Comparison of ENCODE assay signal across 9 cellular contexts in genomic region chr4:153084939-153085630, GRCh38.
DNase-seq lines count a peak whose midpoint lies in the region; ATAC-seq and TF ChIP-seq lines count a peak whose summit lies in the region.
"Had no signal": no experiment of that assay in that cellular context is flagged by ENCODE, and none has a peak within 500 bp of the region (broad histone marks: within the 10 kb centered on the region; RNA-seq: fewer than 3 reads in every experiment).

No MANE protein-coding gene starts in this region.

- no peaks in the 10 kb centered on the region for H3K36me3 Mint-ChIP-seq in activated naive CD4-positive, alpha-beta T cell treated with anti-CD3 and anti-CD28 coated beads, Interleukin-2, amount 10 ng/mL, durations not matched to agents 7 days and 5 days
- H3K36me3 Mint-ChIP-seq in type B pancreatic cell: no peaks in the 10 kb centered on the region

- H3K27me3 Mint-ChIP-seq in activated naive CD4-positive, alpha-beta T cell treated with anti-CD3 and anti-CD28 coated beads, Interleukin-2, amount 10 ng/mL, durations not matched to agents 7 days and 5 days: peaks cover 41% of the 10 kb centered on the region
- H3K27me3 Mint-ChIP-seq in type B pancreatic cell: peaks cover 3% of the 10 kb centered on the region

- H3K4me3 Mint-ChIP-seq in activated naive CD4-positive, alpha-beta T cell treated with anti-CD3 and anti-CD28 coated beads, Interleukin-2, amount 10 ng/mL, durations not matched to agents 7 days and 5 days: no peak overlapping the region
- H3K4me3 Mint-ChIP-seq in type B pancreatic cell: peak overlapping the region; percentile 49
- H3K4me3 Mint-ChIP-seq: dendritic cell treated with granulocyte-macrophage colony-stimulating factor and Interleukin-4, amounts not matched to agents 40 ng/mL and 50 ng/mL, for 4 days had no signal

- H3K27ac Mint-ChIP-seq in activated naive CD4-positive, alpha-beta T cell treated with anti-CD3 and anti-CD28 coated beads, Interleukin-2, amount 10 ng/mL, durations not matched to agents 7 days and 5 days: peak overlapping the region; percentile 40
- H3K27ac Mint-ChIP-seq in type B pancreatic cell: peak overlapping the region; percentile 78
- H3K27ac Mint-ChIP-seq: dendritic cell treated with granulocyte-macrophage colony-stimulating factor and Interleukin-4, amounts not matched to agents 40 ng/mL and 50 ng/mL, for 4 days had no signal

- CTCF ChIA-PET in activated naive CD4-positive, alpha-beta T cell treated with anti-CD3 and anti-CD28 coated beads, Interleukin-2, amount 10 ng/mL, durations not matched to agents 7 days and 5 days (lab: Charles Lee): interaction anchor here (0.6 to 8.1 kb wide), 21 partner anchors 9 to 439 kb away, joined by 3 to 239 read pairs (median 5); partner anchors contain the start of genes ARFIP1 and TIGD4

- H3K9me3 Mint-ChIP-seq in activated naive CD4-positive, alpha-beta T cell treated with anti-CD3 and anti-CD28 coated beads, Interleukin-2, amount 10 ng/mL, durations not matched to agents 7 days and 5 days: no peaks in the 10 kb centered on the region
- H3K9me3 Mint-ChIP-seq in type B pancreatic cell: peaks cover 5% of the 10 kb centered on the region
- H3K9me3 Mint-ChIP-seq: dendritic cell treated with granulocyte-macrophage colony-stimulating factor and Interleukin-4, amounts not matched to agents 40 ng/mL and 50 ng/mL, for 4 days had no signal

- H3K4me1 Mint-ChIP-seq in activated naive CD4-positive, alpha-beta T cell treated with anti-CD3 and anti-CD28 coated beads, Interleukin-2, amount 10 ng/mL, durations not matched to agents 7 days and 5 days: peaks cover 50% of the 10 kb centered on the region
- peaks cover 40% of the 10 kb centered on the region for H3K4me1 Mint-ChIP-seq in type B pancreatic cell (ENCODE audit: unreplicated experiment)

- DNase-seq in COR-L47 (lab: John Stamatoyannopoulos, UW) (peak; percentile 40), HuH-7 (ENCODE audit: low spot score) (peak; percentile 63), glomerular visceral epithelial cell (ENCODE audit: extremely low spot score) (peak; percentile 76), pons (ENCODE audit: low spot score) (peak; percentile 80), type B pancreatic cell (ENCODE audit: extremely low spot score, unreplicated experiment) (peak; percentile 86)
- DNase-seq in activated naive CD4-positive, alpha-beta T cell treated with anti-CD3 and anti-CD28 coated beads, Interleukin-2, amount 10 ng/mL, durations not matched to agents 7 days and 5 days: peak; percentile 83

- TF ChIP-seq CTCF in type B pancreatic cell (conservative IDR thresholded peaks at IDR 0.05): peak; percentile 98

- ATAC-seq in GM19438 (IDR thresholded peaks at IDR 0.05; ENCODE audit: low read depth, unreplicated experiment) (peak; percentile 56), SK-N-SH treated with all-trans-retinoic acid at 6 μM for 48 hours (peak; percentile 87)

TF ChIP-seq in SK-N-SH treated with all-trans-retinoic acid at 6 μM for 48 hours, 23 proteins besides CTCF, POLR2A, EP300 and RAD21:
- no peak for TF ChIP-seq PPARA (CRISPR knock-in tag; IDR thresholded peaks at IDR 0.05; ENCODE audit: borderline replicate concordance)
- no peak for TF ChIP-seq RARB (CRISPR knock-in tag; IDR thresholded peaks at IDR 0.05)
- TF ChIP-seq SNAI2 (CRISPR knock-in tag; IDR thresholded peaks at IDR 0.05): no peak
- TF ChIP-seq ZNF565 (CRISPR knock-in tag; conservative IDR thresholded peaks at IDR 0.05; ENCODE audit: low read depth): no peak
- TF ChIP-seq ZFP30 (CRISPR knock-in tag; IDR thresholded peaks at IDR 0.05): no peak

Comparison
In these comparisons a context has a peak if more than half of its experiments do, and no peak if none do; other contexts are left out.
1. Peak in every context shown above with its lines: DNase-seq and ATAC-seq.